ENCODE assay signal across 1 cellular context in the genomic region with DNA sequence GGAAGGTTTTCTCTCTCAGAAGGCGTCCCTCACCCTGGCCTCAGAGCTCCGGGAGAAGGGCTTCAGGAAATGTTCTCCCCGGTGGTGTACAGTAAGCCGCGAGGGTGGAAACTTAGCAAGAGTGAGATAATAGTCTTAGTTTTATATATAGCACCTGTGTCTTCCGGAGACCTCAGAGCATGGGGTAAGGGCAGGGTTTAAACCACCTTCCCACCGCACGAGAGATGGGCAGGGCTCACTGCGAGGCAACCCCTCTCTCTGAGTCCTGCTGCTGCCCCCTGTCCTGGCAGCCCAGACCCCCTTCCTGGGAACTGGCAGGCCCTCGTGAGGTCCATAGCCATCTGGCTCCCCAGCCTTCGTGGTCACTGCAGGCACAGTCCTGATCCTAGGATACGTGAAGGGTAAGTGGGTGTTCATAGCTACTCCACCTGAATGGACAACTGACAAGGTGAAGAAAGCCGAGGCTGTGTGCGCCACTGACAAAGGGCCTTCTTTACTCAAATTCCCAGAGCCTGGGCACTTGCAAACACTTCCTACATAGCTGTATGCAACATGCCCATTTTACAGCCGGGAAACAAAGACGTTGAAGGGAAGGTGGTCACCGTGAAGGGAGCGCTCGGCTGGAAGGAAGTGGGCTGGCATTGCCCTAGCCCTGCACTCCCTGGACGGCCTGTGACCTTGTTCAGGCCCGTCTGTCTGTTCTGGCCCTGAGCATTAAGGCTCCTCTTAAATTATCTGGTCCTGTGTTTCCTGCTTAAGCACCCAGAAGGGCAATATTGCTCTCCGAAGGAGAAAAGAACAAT.
TF ChIP-seq lines count a peak whose summit lies in the region.

No MANE protein-coding gene starts in this region.

TF ChIP-seq in WTC11, 78 proteins besides CTCF, POLR2A, EP300 and RAD21 (continued from another document):
- TF ChIP-seq, protein P1, sequence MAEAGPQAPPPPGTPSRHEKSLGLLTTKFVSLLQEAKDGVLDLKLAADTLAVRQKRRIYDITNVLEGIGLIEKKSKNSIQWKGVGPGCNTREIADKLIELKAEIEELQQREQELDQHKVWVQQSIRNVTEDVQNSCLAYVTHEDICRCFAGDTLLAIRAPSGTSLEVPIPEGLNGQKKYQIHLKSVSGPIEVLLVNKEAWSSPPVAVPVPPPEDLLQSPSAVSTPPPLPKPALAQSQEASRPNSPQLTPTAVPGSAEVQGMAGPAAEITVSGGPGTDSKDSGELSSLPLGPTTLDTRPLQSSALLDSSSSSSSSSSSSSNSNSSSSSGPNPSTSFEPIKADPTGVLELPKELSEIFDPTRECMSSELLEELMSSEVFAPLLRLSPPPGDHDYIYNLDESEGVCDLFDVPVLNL (CRISPR knock-in tag; IDR thresholded peaks at IDR 0.05; ENCODE audit: borderline replicate concordance, low read depth), result no peak
- TF ChIP-seq NR1H2 (CRISPR knock-in tag; IDR thresholded peaks at IDR 0.05) (no peak), CREB1 (CRISPR knock-in tag; IDR thresholded peaks at IDR 0.05) (no peak), ELF4 (CRISPR knock-in tag; IDR thresholded peaks at IDR 0.05; ENCODE audit: low read depth) (no peak), ESRRA (CRISPR knock-in tag; IDR thresholded peaks at IDR 0.05; ENCODE audit: borderline replicate concordance) (no peak), SMAD4 (CRISPR knock-in tag; IDR thresholded peaks at IDR 0.05) (no peak), ZNF219 (CRISPR knock-in tag; IDR thresholded peaks at IDR 0.05; ENCODE audit: borderline replicate concordance) (no peak), IRF2 (CRISPR knock-in tag; IDR thresholded peaks at IDR 0.05; ENCODE audit: borderline replicate concordance, low read depth) (no peak)
- TF ChIP-seq, protein P2, sequence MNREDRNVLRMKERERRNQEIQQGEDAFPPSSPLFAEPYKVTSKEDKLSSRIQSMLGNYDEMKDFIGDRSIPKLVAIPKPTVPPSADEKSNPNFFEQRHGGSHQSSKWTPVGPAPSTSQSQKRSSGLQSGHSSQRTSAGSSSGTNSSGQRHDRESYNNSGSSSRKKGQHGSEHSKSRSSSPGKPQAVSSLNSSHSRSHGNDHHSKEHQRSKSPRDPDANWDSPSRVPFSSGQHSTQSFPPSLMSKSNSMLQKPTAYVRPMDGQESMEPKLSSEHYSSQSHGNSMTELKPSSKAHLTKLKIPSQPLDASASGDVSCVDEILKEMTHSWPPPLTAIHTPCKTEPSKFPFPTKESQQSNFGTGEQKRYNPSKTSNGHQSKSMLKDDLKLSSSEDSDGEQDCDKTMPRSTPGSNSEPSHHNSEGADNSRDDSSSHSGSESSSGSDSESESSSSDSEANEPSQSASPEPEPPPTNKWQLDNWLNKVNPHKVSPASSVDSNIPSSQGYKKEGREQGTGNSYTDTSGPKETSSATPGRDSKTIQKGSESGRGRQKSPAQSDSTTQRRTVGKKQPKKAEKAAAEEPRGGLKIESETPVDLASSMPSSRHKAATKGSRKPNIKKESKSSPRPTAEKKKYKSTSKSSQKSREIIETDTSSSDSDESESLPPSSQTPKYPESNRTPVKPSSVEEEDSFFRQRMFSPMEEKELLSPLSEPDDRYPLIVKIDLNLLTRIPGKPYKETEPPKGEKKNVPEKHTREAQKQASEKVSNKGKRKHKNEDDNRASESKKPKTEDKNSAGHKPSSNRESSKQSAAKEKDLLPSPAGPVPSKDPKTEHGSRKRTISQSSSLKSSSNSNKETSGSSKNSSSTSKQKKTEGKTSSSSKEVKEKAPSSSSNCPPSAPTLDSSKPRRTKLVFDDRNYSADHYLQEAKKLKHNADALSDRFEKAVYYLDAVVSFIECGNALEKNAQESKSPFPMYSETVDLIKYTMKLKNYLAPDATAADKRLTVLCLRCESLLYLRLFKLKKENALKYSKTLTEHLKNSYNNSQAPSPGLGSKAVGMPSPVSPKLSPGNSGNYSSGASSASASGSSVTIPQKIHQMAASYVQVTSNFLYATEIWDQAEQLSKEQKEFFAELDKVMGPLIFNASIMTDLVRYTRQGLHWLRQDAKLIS (CRISPR knock-in tag; IDR thresholded peaks at IDR 0.05; ENCODE audit: borderline replicate concordance), result no peak
- TF ChIP-seq, protein P3, sequence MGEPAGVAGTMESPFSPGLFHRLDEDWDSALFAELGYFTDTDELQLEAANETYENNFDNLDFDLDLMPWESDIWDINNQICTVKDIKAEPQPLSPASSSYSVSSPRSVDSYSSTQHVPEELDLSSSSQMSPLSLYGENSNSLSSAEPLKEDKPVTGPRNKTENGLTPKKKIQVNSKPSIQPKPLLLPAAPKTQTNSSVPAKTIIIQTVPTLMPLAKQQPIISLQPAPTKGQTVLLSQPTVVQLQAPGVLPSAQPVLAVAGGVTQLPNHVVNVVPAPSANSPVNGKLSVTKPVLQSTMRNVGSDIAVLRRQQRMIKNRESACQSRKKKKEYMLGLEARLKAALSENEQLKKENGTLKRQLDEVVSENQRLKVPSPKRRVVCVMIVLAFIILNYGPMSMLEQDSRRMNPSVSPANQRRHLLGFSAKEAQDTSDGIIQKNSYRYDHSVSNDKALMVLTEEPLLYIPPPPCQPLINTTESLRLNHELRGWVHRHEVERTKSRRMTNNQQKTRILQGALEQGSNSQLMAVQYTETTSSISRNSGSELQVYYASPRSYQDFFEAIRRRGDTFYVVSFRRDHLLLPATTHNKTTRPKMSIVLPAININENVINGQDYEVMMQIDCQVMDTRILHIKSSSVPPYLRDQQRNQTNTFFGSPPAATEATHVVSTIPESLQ (CRISPR knock-in tag; IDR thresholded peaks at IDR 0.05), result no peak
- TF ChIP-seq, protein P4, sequence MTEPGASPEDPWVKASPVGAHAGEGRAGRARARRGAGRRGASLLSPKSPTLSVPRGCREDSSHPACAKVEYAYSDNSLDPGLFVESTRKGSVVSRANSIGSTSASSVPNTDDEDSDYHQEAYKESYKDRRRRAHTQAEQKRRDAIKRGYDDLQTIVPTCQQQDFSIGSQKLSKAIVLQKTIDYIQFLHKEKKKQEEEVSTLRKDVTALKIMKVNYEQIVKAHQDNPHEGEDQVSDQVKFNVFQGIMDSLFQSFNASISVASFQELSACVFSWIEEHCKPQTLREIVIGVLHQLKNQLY (CRISPR knock-in tag; IDR thresholded peaks at IDR 0.05), result no peak
- TF ChIP-seq, protein P5, sequence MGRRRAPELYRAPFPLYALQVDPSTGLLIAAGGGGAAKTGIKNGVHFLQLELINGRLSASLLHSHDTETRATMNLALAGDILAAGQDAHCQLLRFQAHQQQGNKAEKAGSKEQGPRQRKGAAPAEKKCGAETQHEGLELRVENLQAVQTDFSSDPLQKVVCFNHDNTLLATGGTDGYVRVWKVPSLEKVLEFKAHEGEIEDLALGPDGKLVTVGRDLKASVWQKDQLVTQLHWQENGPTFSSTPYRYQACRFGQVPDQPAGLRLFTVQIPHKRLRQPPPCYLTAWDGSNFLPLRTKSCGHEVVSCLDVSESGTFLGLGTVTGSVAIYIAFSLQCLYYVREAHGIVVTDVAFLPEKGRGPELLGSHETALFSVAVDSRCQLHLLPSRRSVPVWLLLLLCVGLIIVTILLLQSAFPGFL (CRISPR knock-in tag; IDR thresholded peaks at IDR 0.05; ENCODE audit: borderline replicate concordance), result no peak
- TF ChIP-seq, protein P6, sequence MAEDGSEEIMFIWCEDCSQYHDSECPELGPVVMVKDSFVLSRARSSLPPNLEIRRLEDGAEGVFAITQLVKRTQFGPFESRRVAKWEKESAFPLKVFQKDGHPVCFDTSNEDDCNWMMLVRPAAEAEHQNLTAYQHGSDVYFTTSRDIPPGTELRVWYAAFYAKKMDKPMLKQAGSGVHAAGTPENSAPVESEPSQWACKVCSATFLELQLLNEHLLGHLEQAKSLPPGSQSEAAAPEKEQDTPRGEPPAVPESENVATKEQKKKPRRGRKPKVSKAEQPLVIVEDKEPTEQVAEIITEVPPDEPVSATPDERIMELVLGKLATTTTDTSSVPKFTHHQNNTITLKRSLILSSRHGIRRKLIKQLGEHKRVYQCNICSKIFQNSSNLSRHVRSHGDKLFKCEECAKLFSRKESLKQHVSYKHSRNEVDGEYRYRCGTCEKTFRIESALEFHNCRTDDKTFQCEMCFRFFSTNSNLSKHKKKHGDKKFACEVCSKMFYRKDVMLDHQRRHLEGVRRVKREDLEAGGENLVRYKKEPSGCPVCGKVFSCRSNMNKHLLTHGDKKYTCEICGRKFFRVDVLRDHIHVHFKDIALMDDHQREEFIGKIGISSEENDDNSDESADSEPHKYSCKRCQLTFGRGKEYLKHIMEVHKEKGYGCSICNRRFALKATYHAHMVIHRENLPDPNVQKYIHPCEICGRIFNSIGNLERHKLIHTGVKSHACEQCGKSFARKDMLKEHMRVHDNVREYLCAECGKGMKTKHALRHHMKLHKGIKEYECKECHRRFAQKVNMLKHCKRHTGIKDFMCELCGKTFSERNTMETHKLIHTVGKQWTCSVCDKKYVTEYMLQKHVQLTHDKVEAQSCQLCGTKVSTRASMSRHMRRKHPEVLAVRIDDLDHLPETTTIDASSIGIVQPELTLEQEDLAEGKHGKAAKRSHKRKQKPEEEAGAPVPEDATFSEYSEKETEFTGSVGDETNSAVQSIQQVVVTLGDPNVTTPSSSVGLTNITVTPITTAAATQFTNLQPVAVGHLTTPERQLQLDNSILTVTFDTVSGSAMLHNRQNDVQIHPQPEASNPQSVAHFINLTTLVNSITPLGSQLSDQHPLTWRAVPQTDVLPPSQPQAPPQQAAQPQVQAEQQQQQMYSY (CRISPR knock-in tag; IDR thresholded peaks at IDR 0.05), result no peak
